In the genomic region with DNA sequence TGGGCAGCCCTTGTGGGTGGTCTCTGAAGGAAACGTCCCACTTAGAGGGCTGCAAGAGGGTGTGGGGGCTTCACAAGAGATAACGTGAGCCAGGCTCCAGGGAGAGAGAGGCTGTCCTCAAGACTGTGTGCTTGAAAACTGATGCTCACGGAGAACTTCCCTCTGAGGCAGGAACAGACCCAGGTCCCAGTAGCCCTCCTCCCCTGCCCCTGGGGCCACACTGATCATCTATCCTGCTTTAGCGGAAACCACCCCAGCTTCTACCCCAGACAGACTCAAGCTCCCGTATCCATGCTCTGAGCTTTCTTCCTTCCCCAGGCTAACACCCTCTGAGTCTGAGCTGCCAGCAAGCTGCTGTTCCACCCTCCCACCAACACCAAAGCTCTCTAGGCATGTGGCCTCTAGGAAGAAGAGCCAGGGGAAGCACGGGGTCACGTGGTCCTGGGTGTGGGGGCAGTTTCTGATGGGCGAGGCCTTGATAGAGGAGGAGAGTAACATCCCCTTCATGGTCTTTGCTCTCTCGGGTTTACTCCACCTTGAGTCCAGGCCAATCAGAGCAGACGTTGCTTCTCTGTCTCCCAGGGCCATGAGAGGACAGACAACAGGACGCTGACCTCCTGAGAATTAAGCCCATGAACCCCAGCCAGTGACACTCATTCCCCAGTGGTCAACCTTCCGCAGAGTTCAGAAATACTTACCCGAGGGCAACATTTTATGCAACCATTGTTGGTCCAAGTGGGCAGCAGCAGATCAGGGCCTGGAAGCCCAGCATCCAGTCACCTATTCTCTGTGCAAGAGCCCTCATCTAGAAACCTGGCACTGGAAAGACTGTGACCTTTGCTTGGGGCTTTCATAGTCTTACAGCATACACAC, we compare ENCODE assay signal across 1 cellular context.
TF ChIP-seq lines count a peak whose summit lies in the region.

No MANE protein-coding gene starts in this region.

TF ChIP-seq in HepG2, 621 proteins besides CTCF, POLR2A, EP300 and RAD21 (continued from another document and continues in another):
- TF ChIP-seq, protein P1, sequence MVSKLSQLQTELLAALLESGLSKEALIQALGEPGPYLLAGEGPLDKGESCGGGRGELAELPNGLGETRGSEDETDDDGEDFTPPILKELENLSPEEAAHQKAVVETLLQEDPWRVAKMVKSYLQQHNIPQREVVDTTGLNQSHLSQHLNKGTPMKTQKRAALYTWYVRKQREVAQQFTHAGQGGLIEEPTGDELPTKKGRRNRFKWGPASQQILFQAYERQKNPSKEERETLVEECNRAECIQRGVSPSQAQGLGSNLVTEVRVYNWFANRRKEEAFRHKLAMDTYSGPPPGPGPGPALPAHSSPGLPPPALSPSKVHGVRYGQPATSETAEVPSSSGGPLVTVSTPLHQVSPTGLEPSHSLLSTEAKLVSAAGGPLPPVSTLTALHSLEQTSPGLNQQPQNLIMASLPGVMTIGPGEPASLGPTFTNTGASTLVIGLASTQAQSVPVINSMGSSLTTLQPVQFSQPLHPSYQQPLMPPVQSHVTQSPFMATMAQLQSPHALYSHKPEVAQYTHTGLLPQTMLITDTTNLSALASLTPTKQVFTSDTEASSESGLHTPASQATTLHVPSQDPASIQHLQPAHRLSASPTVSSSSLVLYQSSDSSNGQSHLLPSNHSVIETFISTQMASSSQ (IDR thresholded peaks at IDR 0.05; ENCODE audit: low read depth), result 0 out of 2 replicates have a peak, but pooled peaks have one; percentile 40
- TF ChIP-seq, protein P1 (CRISPR knock-in tag; IDR thresholded peaks at IDR 0.05; ENCODE audit: borderline replicate concordance), result peak; percentile 87
- TF ChIP-seq SP2 (CRISPR knock-in tag; IDR thresholded peaks at IDR 0.05) (no peak), ZNF724P (CRISPR knock-in tag; IDR thresholded peaks at IDR 0.05; ENCODE audit: borderline replicate concordance) (peak; percentile 99), PAWR (CRISPR knock-in tag; IDR thresholded peaks at IDR 0.05; ENCODE audit: borderline replicate concordance) (peak; percentile 98; the same call in 1 of the 2 replicates), IRF2 (CRISPR knock-in tag; IDR thresholded peaks at IDR 0.05) (peak; percentile 98), HNRNPUL1 (IDR thresholded peaks at IDR 0.05; ENCODE audit: low read depth, low read length) (no peak), SMARCC2 (IDR thresholded peaks at IDR 0.05) (0 out of 2 replicates have a peak, but pooled peaks have one; percentile 80), SALL2 (CRISPR knock-in tag; IDR thresholded peaks at IDR 0.05) (peak; percentile 94), ZSCAN9 (CRISPR knock-in tag; IDR thresholded peaks at IDR 0.05; ENCODE audit: borderline replicate concordance) (peak; percentile 99), XRCC5 (optimal IDR thresholded peaks at IDR 0.05; ENCODE audit: low read length) (peak; percentile 95), ZNF777 (CRISPR knock-in tag; IDR thresholded peaks at IDR 0.05) (peak; percentile 45; the same call in 1 of the 2 replicates), MIER2 (CRISPR knock-in tag; IDR thresholded peaks at IDR 0.05) (peak; percentile 86), MAFF (IDR thresholded peaks at IDR 0.05; ENCODE audit: low read depth, low read length) (0 out of 2 replicates have a peak, but pooled peaks have one; percentile 7), BHLHE40 (IDR thresholded peaks at IDR 0.05; ENCODE audit: low read length) (peak; percentile 80), TAF1 (CRISPR knock-in tag; IDR thresholded peaks at IDR 0.05) (peak; percentile 99), SMARCE1 (IDR thresholded peaks at IDR 0.05; ENCODE audit: borderline replicate concordance) (no peak), REPIN1 (CRISPR knock-in tag; IDR thresholded peaks at IDR 0.05; ENCODE audit: borderline replicate concordance, low read depth) (peak; percentile 100), PPARG (CRISPR knock-in tag; conservative IDR thresholded peaks at IDR 0.05) (peak; percentile 63; the same call in 1 of the 2 replicates), KLF16 (CRISPR knock-in tag; IDR thresholded peaks at IDR 0.05) (peak in 1 of 2 experiments; percentile 99; a peak in 2 of 4 replicates), ZNF713 (CRISPR knock-in tag; IDR thresholded peaks at IDR 0.05) (peak; percentile 81), NFKBIZ (CRISPR knock-in tag; IDR thresholded peaks at IDR 0.05) (peak; percentile 96), ZNF720 (CRISPR knock-in tag; IDR thresholded peaks at IDR 0.05) (peak; percentile 94; the same call in 1 of the 2 replicates), ZMYM2 (CRISPR knock-in tag; IDR thresholded peaks at IDR 0.05) (peak; percentile 84; the same call in 1 of the 2 replicates)
- TF ChIP-seq, protein P2, sequence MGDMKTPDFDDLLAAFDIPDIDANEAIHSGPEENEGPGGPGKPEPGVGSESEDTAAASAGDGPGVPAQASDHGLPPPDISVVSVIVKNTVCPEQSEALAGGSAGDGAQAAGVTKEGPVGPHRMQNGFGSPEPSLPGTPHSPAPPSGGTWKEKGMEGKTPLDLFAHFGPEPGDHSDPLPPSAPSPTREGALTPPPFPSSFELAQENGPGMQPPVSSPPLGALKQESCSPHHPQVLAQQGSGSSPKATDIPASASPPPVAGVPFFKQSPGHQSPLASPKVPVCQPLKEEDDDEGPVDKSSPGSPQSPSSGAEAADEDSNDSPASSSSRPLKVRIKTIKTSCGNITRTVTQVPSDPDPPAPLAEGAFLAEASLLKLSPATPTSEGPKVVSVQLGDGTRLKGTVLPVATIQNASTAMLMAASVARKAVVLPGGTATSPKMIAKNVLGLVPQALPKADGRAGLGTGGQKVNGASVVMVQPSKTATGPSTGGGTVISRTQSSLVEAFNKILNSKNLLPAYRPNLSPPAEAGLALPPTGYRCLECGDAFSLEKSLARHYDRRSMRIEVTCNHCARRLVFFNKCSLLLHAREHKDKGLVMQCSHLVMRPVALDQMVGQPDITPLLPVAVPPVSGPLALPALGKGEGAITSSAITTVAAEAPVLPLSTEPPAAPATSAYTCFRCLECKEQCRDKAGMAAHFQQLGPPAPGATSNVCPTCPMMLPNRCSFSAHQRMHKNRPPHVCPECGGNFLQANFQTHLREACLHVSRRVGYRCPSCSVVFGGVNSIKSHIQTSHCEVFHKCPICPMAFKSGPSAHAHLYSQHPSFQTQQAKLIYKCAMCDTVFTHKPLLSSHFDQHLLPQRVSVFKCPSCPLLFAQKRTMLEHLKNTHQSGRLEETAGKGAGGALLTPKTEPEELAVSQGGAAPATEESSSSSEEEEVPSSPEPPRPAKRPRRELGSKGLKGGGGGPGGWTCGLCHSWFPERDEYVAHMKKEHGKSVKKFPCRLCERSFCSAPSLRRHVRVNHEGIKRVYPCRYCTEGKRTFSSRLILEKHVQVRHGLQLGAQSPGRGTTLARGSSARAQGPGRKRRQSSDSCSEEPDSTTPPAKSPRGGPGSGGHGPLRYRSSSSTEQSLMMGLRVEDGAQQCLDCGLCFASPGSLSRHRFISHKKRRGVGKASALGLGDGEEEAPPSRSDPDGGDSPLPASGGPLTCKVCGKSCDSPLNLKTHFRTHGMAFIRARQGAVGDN (CRISPR knock-in tag; IDR thresholded peaks at IDR 0.05), result peak; percentile 100
- TF ChIP-seq, protein P3, sequence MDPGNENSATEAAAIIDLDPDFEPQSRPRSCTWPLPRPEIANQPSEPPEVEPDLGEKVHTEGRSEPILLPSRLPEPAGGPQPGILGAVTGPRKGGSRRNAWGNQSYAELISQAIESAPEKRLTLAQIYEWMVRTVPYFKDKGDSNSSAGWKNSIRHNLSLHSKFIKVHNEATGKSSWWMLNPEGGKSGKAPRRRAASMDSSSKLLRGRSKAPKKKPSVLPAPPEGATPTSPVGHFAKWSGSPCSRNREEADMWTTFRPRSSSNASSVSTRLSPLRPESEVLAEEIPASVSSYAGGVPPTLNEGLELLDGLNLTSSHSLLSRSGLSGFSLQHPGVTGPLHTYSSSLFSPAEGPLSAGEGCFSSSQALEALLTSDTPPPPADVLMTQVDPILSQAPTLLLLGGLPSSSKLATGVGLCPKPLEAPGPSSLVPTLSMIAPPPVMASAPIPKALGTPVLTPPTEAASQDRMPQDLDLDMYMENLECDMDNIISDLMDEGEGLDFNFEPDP (CRISPR knock-in tag; conservative IDR thresholded peaks at IDR 0.05), result no peak
- TF ChIP-seq, protein P4, sequence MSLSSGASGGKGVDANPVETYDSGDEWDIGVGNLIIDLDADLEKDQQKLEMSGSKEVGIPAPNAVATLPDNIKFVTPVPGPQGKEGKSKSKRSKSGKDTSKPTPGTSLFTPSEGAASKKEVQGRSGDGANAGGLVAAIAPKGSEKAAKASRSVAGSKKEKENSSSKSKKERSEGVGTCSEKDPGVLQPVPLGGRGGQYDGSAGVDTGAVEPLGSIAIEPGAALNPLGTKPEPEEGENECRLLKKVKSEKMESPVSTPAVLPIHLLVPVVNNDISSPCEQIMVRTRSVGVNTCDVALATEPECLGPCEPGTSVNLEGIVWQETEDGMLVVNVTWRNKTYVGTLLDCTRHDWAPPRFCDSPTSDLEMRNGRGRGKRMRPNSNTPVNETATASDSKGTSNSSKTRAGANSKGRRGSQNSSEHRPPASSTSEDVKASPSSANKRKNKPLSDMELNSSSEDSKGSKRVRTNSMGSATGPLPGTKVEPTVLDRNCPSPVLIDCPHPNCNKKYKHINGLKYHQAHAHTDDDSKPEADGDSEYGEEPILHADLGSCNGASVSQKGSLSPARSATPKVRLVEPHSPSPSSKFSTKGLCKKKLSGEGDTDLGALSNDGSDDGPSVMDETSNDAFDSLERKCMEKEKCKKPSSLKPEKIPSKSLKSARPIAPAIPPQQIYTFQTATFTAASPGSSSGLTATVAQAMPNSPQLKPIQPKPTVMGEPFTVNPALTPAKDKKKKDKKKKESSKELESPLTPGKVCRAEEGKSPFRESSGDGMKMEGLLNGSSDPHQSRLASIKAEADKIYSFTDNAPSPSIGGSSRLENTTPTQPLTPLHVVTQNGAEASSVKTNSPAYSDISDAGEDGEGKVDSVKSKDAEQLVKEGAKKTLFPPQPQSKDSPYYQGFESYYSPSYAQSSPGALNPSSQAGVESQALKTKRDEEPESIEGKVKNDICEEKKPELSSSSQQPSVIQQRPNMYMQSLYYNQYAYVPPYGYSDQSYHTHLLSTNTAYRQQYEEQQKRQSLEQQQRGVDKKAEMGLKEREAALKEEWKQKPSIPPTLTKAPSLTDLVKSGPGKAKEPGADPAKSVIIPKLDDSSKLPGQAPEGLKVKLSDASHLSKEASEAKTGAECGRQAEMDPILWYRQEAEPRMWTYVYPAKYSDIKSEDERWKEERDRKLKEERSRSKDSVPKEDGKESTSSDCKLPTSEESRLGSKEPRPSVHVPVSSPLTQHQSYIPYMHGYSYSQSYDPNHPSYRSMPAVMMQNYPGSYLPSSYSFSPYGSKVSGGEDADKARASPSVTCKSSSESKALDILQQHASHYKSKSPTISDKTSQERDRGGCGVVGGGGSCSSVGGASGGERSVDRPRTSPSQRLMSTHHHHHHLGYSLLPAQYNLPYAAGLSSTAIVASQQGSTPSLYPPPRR (CRISPR knock-in tag; IDR thresholded peaks at IDR 0.05; ENCODE audit: borderline replicate concordance), result peak; percentile 95
- TF ChIP-seq, protein P5, sequence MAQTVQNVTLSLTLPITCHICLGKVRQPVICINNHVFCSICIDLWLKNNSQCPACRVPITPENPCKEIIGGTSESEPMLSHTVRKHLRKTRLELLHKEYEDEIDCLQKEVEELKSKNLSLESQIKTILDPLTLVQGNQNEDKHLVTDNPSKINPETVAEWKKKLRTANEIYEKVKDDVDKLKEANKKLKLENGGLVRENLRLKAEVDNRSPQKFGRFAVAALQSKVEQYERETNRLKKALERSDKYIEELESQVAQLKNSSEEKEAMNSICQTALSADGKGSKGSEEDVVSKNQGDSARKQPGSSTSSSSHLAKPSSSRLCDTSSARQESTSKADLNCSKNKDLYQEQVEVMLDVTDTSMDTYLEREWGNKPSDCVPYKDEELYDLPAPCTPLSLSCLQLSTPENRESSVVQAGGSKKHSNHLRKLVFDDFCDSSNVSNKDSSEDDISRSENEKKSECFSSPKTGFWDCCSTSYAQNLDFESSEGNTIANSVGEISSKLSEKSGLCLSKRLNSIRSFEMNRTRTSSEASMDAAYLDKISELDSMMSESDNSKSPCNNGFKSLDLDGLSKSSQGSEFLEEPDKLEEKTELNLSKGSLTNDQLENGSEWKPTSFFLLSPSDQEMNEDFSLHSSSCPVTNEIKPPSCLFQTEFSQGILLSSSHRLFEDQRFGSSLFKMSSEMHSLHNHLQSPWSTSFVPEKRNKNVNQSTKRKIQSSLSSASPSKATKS (CRISPR knock-in tag; IDR thresholded peaks at IDR 0.05), result no peak
- TF ChIP-seq, protein P6, sequence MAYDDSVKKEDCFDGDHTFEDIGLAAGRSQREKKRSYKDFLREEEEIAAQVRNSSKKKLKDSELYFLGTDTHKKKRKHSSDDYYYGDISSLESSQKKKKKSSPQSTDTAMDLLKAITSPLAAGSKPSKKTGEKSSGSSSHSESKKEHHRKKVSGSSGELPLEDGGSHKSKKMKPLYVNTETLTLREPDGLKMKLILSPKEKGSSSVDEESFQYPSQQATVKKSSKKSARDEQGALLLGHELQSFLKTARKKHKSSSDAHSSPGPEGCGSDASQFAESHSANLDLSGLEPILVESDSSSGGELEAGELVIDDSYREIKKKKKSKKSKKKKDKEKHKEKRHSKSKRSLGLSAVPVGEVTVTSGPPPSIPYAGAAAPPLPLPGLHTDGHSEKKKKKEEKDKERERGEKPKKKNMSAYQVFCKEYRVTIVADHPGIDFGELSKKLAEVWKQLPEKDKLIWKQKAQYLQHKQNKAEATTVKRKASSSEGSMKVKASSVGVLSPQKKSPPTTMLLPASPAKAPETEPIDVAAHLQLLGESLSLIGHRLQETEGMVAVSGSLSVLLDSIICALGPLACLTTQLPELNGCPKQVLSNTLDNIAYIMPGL (CRISPR knock-in tag; IDR thresholded peaks at IDR 0.05; ENCODE audit: borderline replicate concordance in 1 of 2, low read depth in 1 of 2), result peak; percentile 91 to 99
- TF ChIP-seq, protein P7, sequence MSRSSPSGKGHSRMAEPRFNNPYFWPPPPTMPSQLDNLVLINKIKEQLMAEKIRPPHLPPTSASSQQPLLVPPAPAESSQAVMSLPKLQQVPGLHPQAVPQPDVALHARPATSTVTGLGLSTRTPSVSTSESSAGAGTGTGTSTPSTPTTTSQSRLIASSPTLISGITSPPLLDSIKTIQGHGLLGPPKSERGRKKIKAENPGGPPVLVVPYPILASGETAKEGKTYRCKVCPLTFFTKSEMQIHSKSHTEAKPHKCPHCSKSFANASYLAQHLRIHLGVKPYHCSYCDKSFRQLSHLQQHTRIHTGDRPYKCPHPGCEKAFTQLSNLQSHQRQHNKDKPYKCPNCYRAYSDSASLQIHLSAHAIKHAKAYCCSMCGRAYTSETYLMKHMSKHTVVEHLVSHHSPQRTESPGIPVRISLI (CRISPR knock-in tag; IDR thresholded peaks at IDR 0.05; ENCODE audit: borderline replicate concordance), result peak; percentile 57
